8 cellular contexts compared by ENCODE assay signal in genomic region chr6:98835149-98836024, GRCh38. TPM values are rescaled to one million over a fixed set of nuclear protein-coding genes. Genes with fewer than 3 reads are reported as not detected.
DNase-seq lines count a peak whose midpoint lies in the region; ATAC-seq and TF ChIP-seq lines count a peak whose summit lies in the region.

No MANE protein-coding gene starts in this region.

- peaks cover 90% of the 10 kb centered on the region for H3K27me3 ChIP-seq in lower lobe of right lung (ENCODE audit: low read depth)

- peak overlapping the region; percentile 62 for H3K4me3 ChIP-seq in lower lobe of right lung

- peak; percentile 12 for ATAC-seq in GM19023 (IDR thresholded peaks at IDR 0.05; ENCODE audit: unreplicated experiment)
- ATAC-seq in T-helper 17 cell = no peak
- no peak for ATAC-seq in lower lobe of right lung
- ATAC-seq in GM18907 (IDR thresholded peaks at IDR 0.05; ENCODE audit: unreplicated experiment) = no peak

- intact Hi-C loops in lower lobe of right lung (cut with DNase I) = no loop called here

- H3K9me3 ChIP-seq in T-helper 17 cell (ENCODE audit: control insufficient read depth, low read length, poor library complexity, severe bottlenecking) (no peaks in the 10 kb centered on the region), lower lobe of right lung (no peaks in the 10 kb centered on the region)

- no peaks in the 10 kb centered on the region for H3K36me3 ChIP-seq in lower lobe of right lung

- H3K4me1 Mint-ChIP-seq in T-helper 17 cell = peaks cover 37% of the 10 kb centered on the region
- peaks cover 40% of the 10 kb centered on the region for H3K4me1 Mint-ChIP-seq in activated naive CD4-positive, alpha-beta T cell treated with anti-CD3 and anti-CD28 coated beads, Interleukin-2, amount 10 ng/mL, durations not matched to agents 7 days and 5 days

- H3K9me3 Mint-ChIP-seq in activated naive CD4-positive, alpha-beta T cell treated with anti-CD3 and anti-CD28 coated beads, Interleukin-2, amount 10 ng/mL, durations not matched to agents 7 days and 5 days = no peaks in the 10 kb centered on the region

- H3K4me3 Mint-ChIP-seq in T-helper 17 cell = peak overlapping the region; percentile 34
- H3K4me3 Mint-ChIP-seq in activated naive CD4-positive, alpha-beta T cell treated with anti-CD3 and anti-CD28 coated beads, Interleukin-2, amount 10 ng/mL, durations not matched to agents 7 days and 5 days = no peak overlapping the region

- TF ChIP-seq CTCF in 22Rv1 (IDR thresholded peaks at IDR 0.05) (no peak), lower lobe of right lung (IDR thresholded peaks at IDR 0.05) (no peak)

- peaks cover 52% of the 10 kb centered on the region for H3K4me1 ChIP-seq in lower lobe of right lung

- DNase-seq in T-helper 17 cell = no peak
- no peak for DNase-seq in lower lobe of right lung
- DNase-seq in activated naive CD4-positive, alpha-beta T cell treated with anti-CD3 and anti-CD28 coated beads, Interleukin-2, amount 10 ng/mL, durations not matched to agents 7 days and 5 days = no peak
- DNase-seq in GDM1 (lab: John Stamatoyannopoulos, UW) = no peak
- no peak for DNase-seq in iPS-NIHi7 (ENCODE audit: extremely low spot score)

- H3K27ac ChIP-seq in 22Rv1 (peak overlapping the region; percentile 87), lower lobe of right lung (no peak overlapping the region)

- peaks cover 87% of the 10 kb centered on the region for H3K27me3 Mint-ChIP-seq in T-helper 17 cell
- peaks cover 96% of the 10 kb centered on the region for H3K27me3 Mint-ChIP-seq in activated naive CD4-positive, alpha-beta T cell treated with anti-CD3 and anti-CD28 coated beads, Interleukin-2, amount 10 ng/mL, durations not matched to agents 7 days and 5 days

- H3K36me3 Mint-ChIP-seq in T-helper 17 cell (ENCODE audit: low read depth) = peaks cover 2% of the 10 kb centered on the region
- H3K36me3 Mint-ChIP-seq in activated naive CD4-positive, alpha-beta T cell treated with anti-CD3 and anti-CD28 coated beads, Interleukin-2, amount 10 ng/mL, durations not matched to agents 7 days and 5 days = peaks cover 3% of the 10 kb centered on the region

- no peak overlapping the region for H3K27ac Mint-ChIP-seq in T-helper 17 cell
- H3K27ac Mint-ChIP-seq in activated naive CD4-positive, alpha-beta T cell treated with anti-CD3 and anti-CD28 coated beads, Interleukin-2, amount 10 ng/mL, durations not matched to agents 7 days and 5 days = no peak overlapping the region

- CTCF ChIA-PET in activated naive CD4-positive, alpha-beta T cell treated with anti-CD3 and anti-CD28 coated beads, Interleukin-2, amount 10 ng/mL, durations not matched to agents 7 days and 5 days (lab: Charles Lee) = interaction anchor here (1.8 kb wide), 1 partner anchor 10 kb away, joined by 6 read pairs; no protein-coding TSS in a partner anchor

RNA-seq across cellular contexts. Expression of gene POU3F2, which starts 1.0 kb away (rescaled TPM):
- total RNA-seq in T-helper 17 cell = not detected
- not detected for total RNA-seq in lower lobe of right lung
